24 cellular contexts compared by ENCODE assay signal in genomic region chr13:91036886-91037285, GRCh38.
"Had no signal": no experiment of that assay in that cellular context is flagged by ENCODE, and none has a peak within 500 bp of the region (broad histone marks: within the 10 kb centered on the region; RNA-seq: fewer than 3 reads in every experiment).

No MANE protein-coding gene starts in this region.

- H3K4me2 ChIP-seq: neural progenitor cell had no signal

- H2AFZ ChIP-seq: neural progenitor cell had no signal

- FAIRE-seq: pancreas, small intestine, urothelium cell line had no signal

- ATAC-seq: natural killer cell; pancreas; right cardiac atrium; right lobe of liver; stimulated activated effector memory CD8-positive, alpha-beta T cell treated with anti-CD3 and anti-CD28 coated beads, Interleukin-12 subunit alpha, Interleukin-12 subunit beta, amount 100 ng/mL, for 72 hours; stimulated activated naive B cell treated with anti-CD40 and anti-IgM and Interleukin-4, amounts not matched to agents 10 μg/mL and 1 μg/mL and 100 μg/mL, for 72 hours had no signal

- H3K4me1 ChIP-seq: neural progenitor cell, pancreas, prostate gland, right lobe of liver, sigmoid colon, stomach, thyroid gland, tibial nerve, upper lobe of left lung, vagina had no signal

- DNase-seq: natural killer cell; pancreas; right cardiac atrium; right lobe of liver; sigmoid colon; small intestine; stimulated activated CD4-positive, alpha-beta T cell treated with anti-CD3 and anti-CD28 coated beads, Interleukin-15, amount 100 ng/mL, for 24 hours; stimulated activated CD4-positive, alpha-beta T cell treated with anti-CD3 and anti-CD28 coated beads, Interleukin-2, amount 100 ng/mL, for 24 hours; stimulated activated CD4-positive, alpha-beta T cell treated with anti-CD3 and anti-CD28 coated beads, Interleukin-2, amount 100 ng/mL, for 48 hours; stimulated activated CD4-positive, alpha-beta T cell treated with anti-CD3 and anti-CD28 coated beads, Interleukin-4, amount 100 ng/mL, for 24 hours; stimulated activated naive B cell treated with anti-CD40 and anti-IgM and Interleukin-4, amounts not matched to agents 10 μg/mL and 1 μg/mL and 100 μg/mL, for 72 hours; stimulated activated naive CD4-positive, alpha-beta T cell treated with Interleukin-2 at 50 U/mL for 16 hours; stomach; thyroid gland; trophoblast cell; upper lobe of left lung had no signal

- H3K9me3 ChIP-seq: neutrophil, pancreas, prostate gland, right lobe of liver, sigmoid colon, stomach, thoracic aorta, thyroid gland, tibial nerve, upper lobe of left lung, vagina had no signal

- H3K36me3 ChIP-seq: neural progenitor cell, neutrophil, pancreas, prostate gland, right lobe of liver, sigmoid colon, stomach, thoracic aorta, thyroid gland, tibial nerve, upper lobe of left lung, vagina had no signal

- H3K4me3 ChIP-seq: neural progenitor cell, pancreas, prostate gland, right lobe of liver, sigmoid colon, stomach, thoracic aorta, thyroid gland, tibial nerve, upper lobe of left lung, vagina had no signal

- H3K27ac ChIP-seq: neural progenitor cell, neutrophil, pancreas, prostate gland, right lobe of liver, sigmoid colon, stomach, thoracic aorta, thyroid gland, tibial nerve, upper lobe of left lung, vagina had no signal

- H3K27me3 ChIP-seq: neural progenitor cell, neutrophil, pancreas, right lobe of liver, sigmoid colon, stomach, thyroid gland, tibial nerve, upper lobe of left lung, vagina had no signal

- H3K9ac ChIP-seq: neural progenitor cell had no signal
